In genomic region chr12:116773276-116773731, GRCh38 we compare ENCODE assay signal across 11 cellular contexts. TPM values are rescaled to one million over a fixed set of nuclear protein-coding genes. Genes with fewer than 3 reads are reported as not detected.
DNase-seq lines count a peak whose midpoint lies in the region; ATAC-seq and TF ChIP-seq lines count a peak whose summit lies in the region.
"Had no signal": no experiment of that assay in that cellular context is flagged by ENCODE, and none has a peak within 500 bp of the region (broad histone marks: within the 10 kb centered on the region; RNA-seq: fewer than 3 reads in every experiment).

No MANE protein-coding gene starts in this region.

- H3K4me3 ChIP-seq in cardiac fibroblast (replicated peaks in 1 of 2; ENCODE audit: low read depth in 2 of 2, low read length in 2 of 2) = no peak overlapping the region
- H3K4me3 ChIP-seq: GM12878 had no signal

- no peak; the same call in 1 of the 2 replicates for TF ChIP-seq CTCF in C4-2B (conservative IDR thresholded peaks at IDR 0.05)
- TF ChIP-seq CTCF in cardiac fibroblast (IDR thresholded peaks at IDR 0.05; ENCODE audit: low read depth, low read length) = peak; percentile 1

- no peaks in the 10 kb centered on the region for H3K9me3 Mint-ChIP-seq in immature natural killer cell
- H3K9me3 Mint-ChIP-seq: activated naive CD8-positive, alpha-beta T cell treated with anti-CD3 and anti-CD28 coated beads, Interleukin-2, amount 50 U/mL, for 24 hours had no signal

- H3K4me1 Mint-ChIP-seq in immature natural killer cell = no peaks in the 10 kb centered on the region

- H3K27ac ChIP-seq in C4-2B = peak overlapping the region; percentile 63

- H3K27ac Mint-ChIP-seq in immature natural killer cell = no peak overlapping the region
- H3K27ac Mint-ChIP-seq: activated naive CD8-positive, alpha-beta T cell treated with anti-CD3 and anti-CD28 coated beads, Interleukin-2, amount 50 U/mL, for 24 hours had no signal

- DNase-seq in HPDE6-E6E7 (ENCODE audit: extremely low spot score) = peak; percentile 23
- DNase-seq in cardiac fibroblast (ENCODE audit: low read depth in 2 of 2) = peak in 1 of 2 donors; percentile 19
- DNase-seq in islet precursor cell = peak; percentile 77
- DNase-seq in midbrain (lab: John Stamatoyannopoulos, UW) = no peak
- no peak for DNase-seq in immature natural killer cell
- DNase-seq: activated naive CD8-positive, alpha-beta T cell treated with anti-CD3 and anti-CD28 coated beads, Interleukin-2, amount 50 U/mL, for 24 hours; Calu3 had no signal

- H3K27me3 Mint-ChIP-seq in immature natural killer cell (ENCODE audit: low read depth in 3 of 3) = peaks cover 0 to 2% (median 0%) of the 10 kb centered on the region in 3 donors
- H3K27me3 Mint-ChIP-seq: activated naive CD8-positive, alpha-beta T cell treated with anti-CD3 and anti-CD28 coated beads, Interleukin-2, amount 50 U/mL, for 24 hours had no signal

- H3K36me3 Mint-ChIP-seq in immature natural killer cell = no peaks in the 10 kb centered on the region

- ATAC-seq in GM18870 (IDR thresholded peaks at IDR 0.05; ENCODE audit: unreplicated experiment) = no peak
- no peak for ATAC-seq in GM19397 (IDR thresholded peaks at IDR 0.05; ENCODE audit: unreplicated experiment)
- ATAC-seq: activated naive CD8-positive, alpha-beta T cell treated with anti-CD3 and anti-CD28 coated beads, Interleukin-2, amount 50 U/mL, for 24 hours; GM12878 had no signal

- H3K4me3 Mint-ChIP-seq in immature natural killer cell = no peak overlapping the region
- H3K4me3 Mint-ChIP-seq: activated naive CD8-positive, alpha-beta T cell treated with anti-CD3 and anti-CD28 coated beads, Interleukin-2, amount 50 U/mL, for 24 hours had no signal

RNA-seq across cellular contexts. Expression of gene RNFT2, which starts 35.2 kb away (rescaled TPM):
- 1 to 10 TPM in 2 of 3 donors, not detected in 1; 1.3 to 1.4 TPM for polyA plus RNA-seq in immature natural killer cell

RNA-seq across cellular contexts. Expression of gene SPRING1, which starts 35.4 kb away (rescaled TPM):
- 10 to 100 TPM; 30.4 to 41.7 (median 38.4) TPM for polyA plus RNA-seq in immature natural killer cell

Comparison
In these comparisons a context has a peak if more than half of its experiments do, and no peak if none do; other contexts are left out.
1. DNase-seq: peak in HPDE6-E6E7 (single experiment) and islet precursor cell (single experiment); none in midbrain (single experiment) and immature natural killer cell (0 of 3).